22 cellular contexts compared by ENCODE assay signal in the genomic region with DNA sequence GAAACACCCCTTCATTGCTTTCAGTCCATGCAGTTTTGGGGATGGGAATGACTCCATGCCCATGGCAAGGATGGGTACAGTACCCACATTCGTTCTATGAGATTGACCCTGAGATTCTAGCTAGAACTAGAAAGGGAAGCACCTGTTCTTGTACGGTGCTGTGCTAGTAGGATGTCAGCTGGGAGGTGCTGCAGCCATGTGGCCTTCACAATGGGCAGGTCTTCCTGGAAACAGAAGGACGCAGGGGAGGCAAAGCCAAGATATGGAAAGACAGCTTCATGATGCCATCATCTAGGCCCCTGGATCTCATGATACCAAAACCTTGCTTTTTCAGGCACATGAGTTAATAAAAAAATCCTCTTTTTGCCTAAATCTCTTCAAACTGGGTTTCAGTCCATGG. TPM values are rescaled to one million over a fixed set of nuclear protein-coding genes. Genes with fewer than 3 reads are reported as not detected.
DNase-seq lines count a peak whose midpoint lies in the region; ATAC-seq and TF ChIP-seq lines count a peak whose summit lies in the region.
"Had no signal": no experiment of that assay in that cellular context is flagged by ENCODE, and none has a peak within 500 bp of the region (broad histone marks: within the 10 kb centered on the region; RNA-seq: fewer than 3 reads in every experiment).

No MANE protein-coding gene starts in this region.

- H3K4me1 ChIP-seq in left ventricle myocardium inferior (peaks cover 72% of the 10 kb centered on the region), right atrium auricular region (peaks cover 0 to 36% of the 10 kb centered on the region in 2 donors), psoas muscle (peaks cover 25% of the 10 kb centered on the region), gastrocnemius medialis (peaks cover 33 to 34% of the 10 kb centered on the region in 2 donors)

- 52 to 63% (median 58%) methylated on average over 3 of the region's 3 CpGs for WGBS in psoas muscle, 3 donors

- TF ChIP-seq CTCF in left ventricle myocardium inferior (IDR thresholded peaks at IDR 0.05; ENCODE audit: borderline replicate concordance) = no peak
- peak in 1 of 2 donors; percentile 8 for TF ChIP-seq CTCF in right atrium auricular region (IDR thresholded peaks at IDR 0.05)
- no peak for TF ChIP-seq CTCF in psoas muscle (IDR thresholded peaks at IDR 0.05)
- no peak for TF ChIP-seq CTCF in gastrocnemius medialis (IDR thresholded peaks at IDR 0.05 in 4 of 5, conservative IDR thresholded peaks at IDR 0.05 in 1 of 5)

- H3K4me3 ChIP-seq in left ventricle myocardium inferior = peak overlapping the region; percentile 66
- peak overlapping the region; percentile 25 to 40 for H3K4me3 ChIP-seq in right atrium auricular region
- no peak overlapping the region for H3K4me3 ChIP-seq in psoas muscle
- no peak overlapping the region for H3K4me3 ChIP-seq in gastrocnemius medialis

- in situ Hi-C loops in gastrocnemius medialis (cut with MboI; ENCODE audit: low sequenced_read_pairs in 4 of 4) = loop anchor here in 3 of 4 donors (5.0 to 25.0 kb wide), 2 partner anchors 39 to 534 kb away; no protein-coding TSS in a partner anchor

- no peaks in the 10 kb centered on the region for H3K27me3 ChIP-seq in left ventricle myocardium inferior (ENCODE audit: low read depth)
- no peaks in the 10 kb centered on the region for H3K27me3 ChIP-seq in right atrium auricular region
- H3K27me3 ChIP-seq in psoas muscle (ENCODE audit: insufficient read depth in 3 of 3, low read length in 2 of 3) = no peaks in the 10 kb centered on the region
- no peaks in the 10 kb centered on the region for H3K27me3 ChIP-seq in gastrocnemius medialis

- ATAC-seq in left ventricle myocardium superior (no peak), psoas muscle (no peak), GM18511 (IDR thresholded peaks at IDR 0.05; ENCODE audit: unreplicated experiment) (no peak), HG02763 (IDR thresholded peaks at IDR 0.05; ENCODE audit: unreplicated experiment) (no peak), gastrocnemius medialis (no peak)
- ATAC-seq: HepG2 had no signal

- H3K9me3 ChIP-seq in left ventricle myocardium inferior (replicated peaks) = no peaks in the 10 kb centered on the region
- H3K9me3 ChIP-seq in right atrium auricular region = no peaks in the 10 kb centered on the region
- no peaks in the 10 kb centered on the region for H3K9me3 ChIP-seq in psoas muscle
- H3K9me3 ChIP-seq in gastrocnemius medialis = no peaks in the 10 kb centered on the region

- TF ChIP-seq POLR2A in gastrocnemius medialis (IDR thresholded peaks at IDR 0.05) = no peak

- intact Hi-C loops in left ventricle myocardium inferior (cut with micrococcal nuclease) = loop anchor here (5.0 kb wide), 2 partner anchors 39 to 84 kb away; no protein-coding TSS in a partner anchor
- intact Hi-C loops in left ventricle myocardium superior (cut with micrococcal nuclease) = loop anchor here (5.0 to 10.0 kb wide), 2 partner anchors 39 to 542 kb away; no protein-coding TSS in a partner anchor
- intact Hi-C loops in psoas muscle (cut with DNase I) = loop anchor here in 1 of 2 donors (5.0 kb wide), 1 partner anchor 84 kb away; no protein-coding TSS in a partner anchor
- intact Hi-C loops in gastrocnemius medialis (cut with DNase I; ENCODE audit: low total_unique reads) = loop anchor here (5.0 kb wide), 1 partner anchor 704 kb away; no protein-coding TSS in a partner anchor

- DNase-seq in left ventricle myocardium inferior (no peak), left ventricle myocardium superior (no peak), right atrium auricular region (ENCODE audit: low spot score) (no peak), psoas muscle (no peak), SHP77 (lab: John Stamatoyannopoulos, UW) (no peak), gastrocnemius medialis (no peak)
- DNase-seq: Calu3; CD4-positive, alpha-beta memory T cell; DMS53; EL; KBM-7; NCI-H1105; NCI-H1694; NCI-H2081 treated with DMSO at 0.1 percent for 48 hours; NCI-H748 treated with DMSO at 0.1 percent for 48 hours; NK-92 treated with Interleukin-12 subunit alpha and Interleukin-12 subunit beta, amount 100 ng/mL, for 24 hours; OCI-M1; SIG-M5 had no signal

- H3K36me3 ChIP-seq in left ventricle myocardium inferior (no peaks in the 10 kb centered on the region), right atrium auricular region (no peaks in the 10 kb centered on the region), psoas muscle (ENCODE audit: insufficient read depth in 1 of 2, low read depth in 1 of 2) (no peaks in the 10 kb centered on the region), gastrocnemius medialis (no peaks in the 10 kb centered on the region)

- H3K27ac ChIP-seq in left ventricle myocardium inferior (replicated peaks) (peak overlapping the region; percentile 92), right atrium auricular region (peak overlapping the region; percentile 82 to 85), psoas muscle (peak overlapping the region; percentile 80), gastrocnemius medialis (peak overlapping the region in 2 of 4 donors; percentile 76 to 84)

RNA-seq across cellular contexts. Expression of a gene that starts 10.5 kb away (rescaled TPM):
- 59.9 TPM for total RNA-seq in left ventricle myocardium inferior
- 43.6 TPM for total RNA-seq in left ventricle myocardium superior
- 10 to 100 TPM; 35.3 to 47.9 TPM for total RNA-seq in right atrium auricular region
- 1 to 10 TPM in 3 of 4 donors, under 1 TPM in 1; 0.74 to 7.1 (median 1.8) TPM for total RNA-seq in psoas muscle
- under 1 TPM; 0.34 to 1.00 (median 0.69) TPM for polyA plus RNA-seq in psoas muscle
- total RNA-seq in gastrocnemius medialis = 1 to 10 TPM in 2 of 4 donors, under 1 TPM in 2; 0.41 to 2.1 (median 1.2) TPM
- total RNA-seq: Calu3; CD4-positive, alpha-beta memory T cell; HepG2; NCI-H460 had no signal
- polyA plus RNA-seq: CD4-positive, alpha-beta memory T cell; HepG2 had no signal

Comparison
In these comparisons a context has a peak if more than half of its experiments do, and no peak if none do; other contexts are left out.
1. H3K4me3 ChIP-seq: peak in left ventricle myocardium inferior (single experiment) and right atrium auricular region (2 of 2); none in psoas muscle (single experiment) and gastrocnemius medialis (0 of 4).